ENCODE assay signal across 1 cellular context in genomic region chr2:69798909-69799526, GRCh38.
A peak's percentile ranks its signal among the peaks of the same experiment; 100 is the strongest.
TF ChIP-seq lines count a peak whose summit lies in the region.

No MANE protein-coding gene starts in this region.

TF ChIP-seq in K562, 482 proteins besides CTCF, POLR2A, EP300 and RAD21 (continued from another document and continues in another):
- TF ChIP-seq CLOCK (CRISPR knock-in tag; IDR thresholded peaks at IDR 0.05; ENCODE audit: borderline replicate concordance): peak; percentile 72; the same call in 1 of the 2 replicates
- peak; percentile 88; the same call in 1 of the 2 replicates for TF ChIP-seq CBFB (CRISPR knock-in tag; IDR thresholded peaks at IDR 0.05)
- TF ChIP-seq DLX4 (CRISPR knock-in tag; IDR thresholded peaks at IDR 0.05): no peak
- TF ChIP-seq ETV5 (CRISPR knock-in tag; IDR thresholded peaks at IDR 0.05; ENCODE audit: low read depth): peak; percentile 79
- TF ChIP-seq LARP7 (IDR thresholded peaks at IDR 0.05): no peak
- TF ChIP-seq ZNF197 (CRISPR knock-in tag; IDR thresholded peaks at IDR 0.05; ENCODE audit: low read depth): peak; percentile 97
- no peak for TF ChIP-seq SPI1 (IDR thresholded peaks at IDR 0.05; ENCODE audit: borderline replicate concordance, low read depth, low read length)
- TF ChIP-seq NCOA4 (IDR thresholded peaks at IDR 0.05; ENCODE audit: partially characterized antibody): peak; percentile 87
- TF ChIP-seq PKNOX1 (IDR thresholded peaks at IDR 0.05): peak; percentile 97
- peak; percentile 51; the same call in 1 of the 2 replicates for TF ChIP-seq MTA3 (IDR thresholded peaks at IDR 0.05; ENCODE audit: borderline replicate concordance)
- peak; percentile 97 for TF ChIP-seq MEIS2 (IDR thresholded peaks at IDR 0.05; ENCODE audit: partially characterized antibody)
- TF ChIP-seq C11orf30 (IDR thresholded peaks at IDR 0.05; ENCODE audit: low read depth): peak; percentile 89
- peak in 1 of 2 experiments; percentile 90; a peak in 2 of 4 replicates for TF ChIP-seq MNT (conservative IDR thresholded peaks at IDR 0.05)
- TF ChIP-seq RNF2 (IDR thresholded peaks at IDR 0.05): peak; percentile 82
- TF ChIP-seq MYNN (IDR thresholded peaks at IDR 0.05): peak; percentile 82; the same call in 1 of the 2 replicates
- no peak for TF ChIP-seq MYNN (CRISPR knock-in tag; IDR thresholded peaks at IDR 0.05)
- 0 out of 2 replicates have a peak, but pooled peaks have one; percentile 16 for TF ChIP-seq ETV1 (tag; conservative IDR thresholded peaks at IDR 0.05; ENCODE audit: low read depth)
- TF ChIP-seq ATF3 (IDR thresholded peaks at IDR 0.05): peak; percentile 77
- no peak for TF ChIP-seq ATF3 (CRISPR knock-in tag; conservative IDR thresholded peaks at IDR 0.05)
- TF ChIP-seq ELF4 (CRISPR knock-in tag; IDR thresholded peaks at IDR 0.05): peak; percentile 92
- TF ChIP-seq KDM1A (IDR thresholded peaks at IDR 0.05): peak; percentile 100
- peak; percentile 90 for TF ChIP-seq ESRRA (IDR thresholded peaks at IDR 0.05; ENCODE audit: borderline replicate concordance, low read depth)
- TF ChIP-seq ZBTB9 (CRISPR knock-in tag; IDR thresholded peaks at IDR 0.05): 0 out of 2 replicates have a peak, but pooled peaks have one; percentile 77
- peak; percentile 64 for TF ChIP-seq RAD51 (IDR thresholded peaks at IDR 0.05; ENCODE audit: borderline replicate concordance, low read depth)
- peak; percentile 90 for TF ChIP-seq CXXC5 (CRISPR knock-in tag; IDR thresholded peaks at IDR 0.05)
- peak; percentile 80 for TF ChIP-seq TRIM28 (IDR thresholded peaks at IDR 0.05)
- peak; percentile 98 for TF ChIP-seq ZNF644 (tag; IDR thresholded peaks at IDR 0.05; ENCODE audit: low read depth)
- TF ChIP-seq JUND (IDR thresholded peaks at IDR 0.05; ENCODE audit: borderline replicate concordance, low read depth, low read length): peak; percentile 57
- peak; percentile 80; the same call in 2 of the 3 replicates for TF ChIP-seq JUND (tag; IDR thresholded peaks at IDR 0.05; ENCODE audit: borderline replicate concordance, low read depth, low read length)
- peak; percentile 100 for TF ChIP-seq CCNT2 (IDR thresholded peaks at IDR 0.05; ENCODE audit: borderline replicate concordance, extremely low read depth, insufficient read length, low read depth, low read length)
- TF ChIP-seq FOXJ2 (tag; IDR thresholded peaks at IDR 0.05): peak; percentile 72; the same call in 1 of the 2 replicates
- no peak for TF ChIP-seq KAT2B (IDR thresholded peaks at IDR 0.05; ENCODE audit: low read depth, low read length)
- TF ChIP-seq KLF13 (tag; IDR thresholded peaks at IDR 0.05; ENCODE audit: borderline replicate concordance, low read depth): 0 out of 2 replicates have a peak, but pooled peaks have one; percentile 17
- peak; percentile 92 for TF ChIP-seq KHSRP (IDR thresholded peaks at IDR 0.05)
- TF ChIP-seq HDAC3 (IDR thresholded peaks at IDR 0.05; ENCODE audit: borderline replicate concordance, partially characterized antibody): peak; percentile 99
- TF ChIP-seq XRCC4 (IDR thresholded peaks at IDR 0.05; ENCODE audit: extremely low read depth, insufficient read depth, insufficient read length): no peak
- TF ChIP-seq ZNF316 (IDR thresholded peaks at IDR 0.05): peak; percentile 85
- peak; percentile 98 for TF ChIP-seq GATA2 (CRISPR knock-in tag; IDR thresholded peaks at IDR 0.05)
- 0 out of 2 replicates have a peak, but pooled peaks have one; percentile 39 for TF ChIP-seq ZKSCAN1 (IDR thresholded peaks at IDR 0.05; ENCODE audit: low read depth, low read length)
- TF ChIP-seq PTTG1 (tag; IDR thresholded peaks at IDR 0.05; ENCODE audit: low read depth): 0 out of 2 replicates have a peak, but pooled peaks have one; percentile 27
- TF ChIP-seq STAG1 (CRISPR knock-in tag; IDR thresholded peaks at IDR 0.05; ENCODE audit: borderline replicate concordance): no peak
- TF ChIP-seq DACH1 (IDR thresholded peaks at IDR 0.05; ENCODE audit: partially characterized antibody): peak; percentile 94
- no peak for TF ChIP-seq ZNF133 (CRISPR knock-in tag; IDR thresholded peaks at IDR 0.05)
- peak; percentile 99 for TF ChIP-seq TEAD4 (IDR thresholded peaks at IDR 0.05; ENCODE audit: low read length)
- TF ChIP-seq TEAD4 (CRISPR knock-in tag; IDR thresholded peaks at IDR 0.05; ENCODE audit: borderline replicate concordance): no peak
- TF ChIP-seq ZBTB11 (CRISPR knock-in tag; IDR thresholded peaks at IDR 0.05): peak in 1 of 3 experiments; percentile 92; a peak in 2 of 6 replicates
- no peak for TF ChIP-seq SNAPC5 (CRISPR knock-in tag; IDR thresholded peaks at IDR 0.05)
- no peak for TF ChIP-seq ZNF551 (CRISPR knock-in tag; IDR thresholded peaks at IDR 0.05)
- TF ChIP-seq PTBP1 (IDR thresholded peaks at IDR 0.05; ENCODE audit: low read depth, low read length): no peak
- peak; percentile 99 for TF ChIP-seq CC2D1A (IDR thresholded peaks at IDR 0.05)
- TF ChIP-seq GABPA (tag; conservative IDR thresholded peaks at IDR 0.05; ENCODE audit: low read depth): peak; percentile 59
- TF ChIP-seq CBX3 (IDR thresholded peaks at IDR 0.05; ENCODE audit: borderline replicate concordance in 1 of 2, low read length in 2 of 2): peak in 1 of 2 experiments; percentile 64; a peak in 2 of 3 replicates
- no peak for TF ChIP-seq CHD1 (IDR thresholded peaks at IDR 0.05; ENCODE audit: low read length)
- TF ChIP-seq CREM (IDR thresholded peaks at IDR 0.05; ENCODE audit: low read depth): peak; percentile 77
- TF ChIP-seq SMAD3 (CRISPR knock-in tag; conservative IDR thresholded peaks at IDR 0.05): peak; percentile 92
- peak; percentile 74 for TF ChIP-seq CEBPB (tag; IDR thresholded peaks at IDR 0.05)
- TF ChIP-seq ZNF134 (CRISPR knock-in tag; conservative IDR thresholded peaks at IDR 0.05): peak; percentile 67; the same call in 1 of the 2 replicates
- TF ChIP-seq GTF3C2 (IDR thresholded peaks at IDR 0.05; ENCODE audit: borderline replicate concordance, extremely low read depth, insufficient read length): no peak
- peak; percentile 31 for TF ChIP-seq NR2C1 (IDR thresholded peaks at IDR 0.05)
- TF ChIP-seq NR2C1 (tag; IDR thresholded peaks at IDR 0.05): peak; percentile 77
